Comparison of ENCODE assay signal across 8 cellular contexts in genomic region chr1:61724721-61725694, GRCh38. TPM values are rescaled to one million over a fixed set of nuclear protein-coding genes. Genes with fewer than 3 reads are reported as not detected.
DNase-seq lines count a peak whose midpoint lies in the region; ATAC-seq and TF ChIP-seq lines count a peak whose summit lies in the region.

Gene TM2D1, minus strand, starts transcription at chr1:61725141. Its CDS starts 21 bp downstream, at chr1:61725120.

- 0 to 1% methylated on average over 46 of the region's 46 CpGs for WGBS in lower leg skin, 2 donors

- H3K27ac Mint-ChIP-seq in activated CD4-positive, alpha-beta memory T cell treated with anti-CD3 and anti-CD28 coated beads for 36 hours = peak within 1 kb of the TSS; percentile 99

- H3K9ac ChIP-seq in duodenal mucosa (ENCODE audit: low read depth in 1 of 2, low read length in 2 of 2) = peak within 1 kb of the TSS; percentile 92 to 100

- peaks cover 0 to 4% of the 10 kb centered on the region in 2 donors for H3K36me3 ChIP-seq in duodenal mucosa (ENCODE audit: control insufficient read depth in 1 of 2, insufficient read depth in 2 of 2, low read length in 2 of 2)

- H3K4me1 ChIP-seq in duodenal mucosa (ENCODE audit: control insufficient read depth in 1 of 2, insufficient read depth in 2 of 2, low read length in 2 of 2) = peaks cover 12 to 14% of the 10 kb centered on the region in 2 donors

- H3K4me3 ChIP-seq in duodenal mucosa (ENCODE audit: low read depth in 1 of 2, low read length in 2 of 2) = peak within 1 kb of the TSS; percentile 96 to 100
- H3K4me3 ChIP-seq in lower leg skin (ENCODE audit: low read depth, poor library complexity, severe bottlenecking) = peak within 1 kb of the TSS; percentile 92

- CTCF ChIA-PET in activated CD4-positive, alpha-beta memory T cell treated with anti-CD3 and anti-CD28 coated beads for 36 hours (lab: Charles Lee) = interaction anchor here (0.6 to 1.1 kb wide), 2 partner anchors 128 to 647 kb away, joined by 3 to 7 read pairs; no protein-coding TSS in a partner anchor

- DNase-seq in NCI-H774 (lab: John Stamatoyannopoulos, UW) (peak; percentile 91), lower leg skin (ENCODE audit: low spot score in 2 of 2) (peak; percentile 87 to 97)
- peak; percentile 93 for DNase-seq in activated CD4-positive, alpha-beta memory T cell treated with anti-CD3 and anti-CD28 coated beads for 36 hours
- peak; percentile 80 to 82 for DNase-seq in stimulated activated CD4-positive, alpha-beta T cell treated with anti-CD3 and anti-CD28 coated beads, Interleukin-4, amount 100 ng/mL, for 48 hours (ENCODE audit: low read depth in 2 of 2)

- intact Hi-C loops in activated CD4-positive, alpha-beta memory T cell treated with anti-CD3 and anti-CD28 coated beads for 36 hours (cut with micrococcal nuclease) = loop anchor here (1.0 to 10.0 kb wide), 8 partner anchors 11 to 1057 kb away; partner anchors contain the start of genes ATG4C, PATJ and USP1
- intact Hi-C loops in lower leg skin (cut with DNase I; ENCODE audit: low total_unique reads) = no loop called here

- H3K27me3 Mint-ChIP-seq in activated CD4-positive, alpha-beta memory T cell treated with anti-CD3 and anti-CD28 coated beads for 36 hours = no peaks in the 10 kb centered on the region

- H3K9me3 ChIP-seq in duodenal mucosa (ENCODE audit: control insufficient read depth in 1 of 2, low read length in 2 of 2) = no peaks in the 10 kb centered on the region

- H3K9me3 Mint-ChIP-seq in activated CD4-positive, alpha-beta memory T cell treated with anti-CD3 and anti-CD28 coated beads for 36 hours = no peaks in the 10 kb centered on the region

- H3K27ac ChIP-seq in C4-2B (peak within 1 kb of the TSS; percentile 92), duodenal mucosa (ENCODE audit: low read depth, low read length) (peak within 1 kb of the TSS; percentile 71)

- H3K27me3 ChIP-seq in duodenal mucosa (ENCODE audit: control insufficient read depth in 1 of 2, insufficient read depth in 2 of 2, low read length in 2 of 2) = no peaks in the 10 kb centered on the region

- H3K36me3 Mint-ChIP-seq in activated CD4-positive, alpha-beta memory T cell treated with anti-CD3 and anti-CD28 coated beads for 36 hours = peaks cover 9% of the 10 kb centered on the region

- TF ChIP-seq POLR2A in lower leg skin (IDR thresholded peaks at IDR 0.05) = peak in 1 of 2 donors; percentile 82

- peak within 1 kb of the TSS; percentile 98 for H3K4me3 Mint-ChIP-seq in activated CD4-positive, alpha-beta memory T cell treated with anti-CD3 and anti-CD28 coated beads for 36 hours

- H3K4me1 Mint-ChIP-seq in activated CD4-positive, alpha-beta memory T cell treated with anti-CD3 and anti-CD28 coated beads for 36 hours (ENCODE audit: low read depth) = peaks cover 18% of the 10 kb centered on the region

- ATAC-seq in GM19395 (IDR thresholded peaks at IDR 0.05; ENCODE audit: unreplicated experiment) (peak; percentile 99), HG03565 (IDR thresholded peaks at IDR 0.05; ENCODE audit: unreplicated experiment) (peak; percentile 100)

- POLR2A ChIA-PET in activated CD4-positive, alpha-beta memory T cell treated with anti-CD3 and anti-CD28 coated beads for 36 hours (lab: Charles Lee) = interaction anchor here (0.6 kb wide), 2 partner anchors 28 to 73 kb away, joined by 4 read pairs; no protein-coding TSS in a partner anchor

- TF ChIP-seq CTCF in C4-2B (conservative IDR thresholded peaks at IDR 0.05) = no peak
- TF ChIP-seq CTCF in lower leg skin (IDR thresholded peaks at IDR 0.05) = no peak

RNA-seq across cellular contexts. Expression of gene TM2D1, which starts in this region (rescaled TPM):
- 10 to 100 TPM; 29.7 to 34.3 TPM for total RNA-seq in activated CD4-positive, alpha-beta memory T cell treated with anti-CD3 and anti-CD28 coated beads for 36 hours
- 10 to 100 TPM; 44.7 to 55.5 (median 50.0) TPM for total RNA-seq in lower leg skin

Comparison
In these comparisons a context has a peak if more than half of its experiments do, and no peak if none do; other contexts are left out.
1. Peak in every context shown above with its lines: DNase-seq, ATAC-seq, H3K4me3 ChIP-seq and H3K27ac ChIP-seq.